ENCODE assay signal across 1 cellular context in the genomic region with DNA sequence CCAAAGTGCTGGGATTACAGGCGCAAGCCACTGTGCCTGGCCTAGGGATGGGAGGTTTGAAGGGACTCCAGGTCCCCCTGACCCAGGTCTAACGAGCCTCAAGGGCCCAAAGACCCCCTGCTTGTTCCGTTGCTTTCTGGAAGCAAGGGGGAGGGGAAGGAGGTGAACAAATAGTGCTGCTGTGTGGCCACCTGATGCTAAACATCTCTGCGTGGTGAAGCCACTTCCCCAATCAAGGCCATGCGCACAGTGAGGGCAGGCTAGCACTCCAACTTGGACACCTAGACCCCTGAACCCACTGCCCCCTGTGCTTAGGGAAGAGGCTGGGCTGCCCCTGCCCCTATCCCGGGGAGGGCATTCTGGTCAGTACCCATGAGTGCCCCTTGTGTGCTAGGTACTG.
A peak's percentile ranks its signal among the peaks of the same experiment; 100 is the strongest.
TF ChIP-seq lines count a peak whose summit lies in the region.

No MANE protein-coding gene starts in this region.

TF ChIP-seq in K562, 482 proteins besides CTCF, POLR2A, EP300 and RAD21:
- TF ChIP-seq SMAD1 (IDR thresholded peaks at IDR 0.05; ENCODE audit: low read depth, low read length, partially characterized antibody): no peak
- TF ChIP-seq ZNF699 (CRISPR knock-in tag; IDR thresholded peaks at IDR 0.05; ENCODE audit: insufficient replicate concordance): no peak
- no peak for TF ChIP-seq STAT5B (CRISPR knock-in tag; IDR thresholded peaks at IDR 0.05)
- TF ChIP-seq, protein P1, sequence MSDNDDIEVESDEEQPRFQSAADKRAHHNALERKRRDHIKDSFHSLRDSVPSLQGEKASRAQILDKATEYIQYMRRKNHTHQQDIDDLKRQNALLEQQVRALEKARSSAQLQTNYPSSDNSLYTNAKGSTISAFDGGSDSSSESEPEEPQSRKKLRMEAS (CRISPR knock-in tag; IDR thresholded peaks at IDR 0.05): 0 out of 2 replicates have a peak, but pooled peaks have one; percentile 10
- no peak for TF ChIP-seq ZNF41 (CRISPR knock-in tag; conservative IDR thresholded peaks at IDR 0.05)
- no peak for TF ChIP-seq SRSF9 (IDR thresholded peaks at IDR 0.05; ENCODE audit: borderline replicate concordance, low read depth, low read length)
